Comparison of ENCODE assay signal across 16 cellular contexts in the genomic region with DNA sequence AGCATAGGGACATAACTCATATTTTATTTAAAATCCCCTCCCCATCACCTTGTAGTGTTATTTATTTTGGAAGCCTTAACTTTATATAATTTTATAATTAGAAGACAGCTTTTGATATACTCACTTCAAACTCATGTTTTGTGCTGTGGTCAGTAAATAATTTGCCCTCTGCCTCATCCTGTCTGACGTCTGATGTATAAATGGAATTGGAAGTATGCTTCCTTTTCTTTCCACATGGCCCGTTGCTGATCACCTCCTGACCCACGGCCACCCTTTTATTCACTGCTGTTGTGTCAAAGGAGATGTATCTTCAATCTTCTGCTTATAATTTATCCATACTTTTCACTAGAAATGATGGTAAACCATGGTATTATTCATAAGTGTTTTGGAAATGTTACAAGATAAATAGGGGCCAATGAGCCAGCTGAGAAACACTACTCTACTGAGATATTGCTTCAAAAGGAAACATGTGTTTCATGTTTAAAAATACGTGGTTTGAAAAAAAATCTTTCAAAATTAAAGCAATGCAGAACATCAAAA.
DNase-seq lines count a peak whose midpoint lies in the region; ATAC-seq and TF ChIP-seq lines count a peak whose summit lies in the region.
"Had no signal": no experiment of that assay in that cellular context is flagged by ENCODE, and none has a peak within 500 bp of the region (broad histone marks: within the 10 kb centered on the region; RNA-seq: fewer than 3 reads in every experiment).

No MANE protein-coding gene starts in this region.

- ATAC-seq in sciatic nerve (peak; percentile 38), HG02759 (IDR thresholded peaks at IDR 0.05; ENCODE audit: unreplicated experiment) (no peak), PC-3 (no peak), HG02763 (IDR thresholded peaks at IDR 0.05; ENCODE audit: unreplicated experiment) (no peak)

- H3K27me3 ChIP-seq in PC-3 (ENCODE audit: low read length) = no peaks in the 10 kb centered on the region

- no peak overlapping the region for H3K4me2 ChIP-seq in PC-3 (ENCODE audit: low read length)

- H3K27ac ChIP-seq in PC-3 (ENCODE audit: low read length) = no peak overlapping the region

- H3F3A ChIP-seq in PC-3 (ENCODE audit: low read length, unreplicated experiment) = no peaks in the 10 kb centered on the region

- DNase-seq in LHCN-M2 (ENCODE audit: low read depth) = peak; percentile 5
- peak; percentile 26 for DNase-seq in astrocyte of the spinal cord (ENCODE audit: low read depth, low spot score)
- peak; percentile 48 for DNase-seq in glomerular visceral epithelial cell (ENCODE audit: extremely low spot score)
- no peak for DNase-seq in sciatic nerve (ENCODE audit: low spot score)
- DNase-seq in PC-3 = no peak
- DNase-seq: DMS 273 treated with DMSO at 0.1 percent for 48 hours, DND-41, H7, HFFc6, KBM-7, MV-4-11, NCI-H1417, NCI-H187, NCI-H526 had no signal

- no peaks in the 10 kb centered on the region for H3K36me3 ChIP-seq in PC-3 (ENCODE audit: low read depth, low read length)

- no peaks in the 10 kb centered on the region for H4K20me1 ChIP-seq in PC-3 (ENCODE audit: low read length)

- no TSS peak for BruUV-seq in PC-3 (replicated peaks; lab: Mats Ljungman, UMichigan)

- H3K9me3 ChIP-seq in PC-3 (ENCODE audit: low read length) = no peaks in the 10 kb centered on the region

- in situ Hi-C loops in astrocyte of the spinal cord (cut with HindIII; ENCODE audit: low sequenced_read_pairs) = no loop called here

- POLR2A ChIA-PET in PC-3 (lab: Charles Lee; ENCODE audit: unreplicated experiment) = no interaction called here

- no peaks in the 10 kb centered on the region for H3K9me2 ChIP-seq in PC-3 (replicated peaks; ENCODE audit: low read length)

- H2AFZ ChIP-seq in PC-3 (ENCODE audit: low read length) = no peak overlapping the region

- no peaks in the 10 kb centered on the region for H3K4me1 ChIP-seq in PC-3 (ENCODE audit: insufficient read depth, low read length)

- no peak overlapping the region for H3K9ac ChIP-seq in PC-3 (ENCODE audit: low read length)

- no peak overlapping the region for H3K4me3 ChIP-seq in astrocyte of the spinal cord (ENCODE audit: low read depth, low read length)
- no peak overlapping the region for H3K4me3 ChIP-seq in PC-3 (ENCODE audit: low read length)

- intact Hi-C loops in sciatic nerve (cut with DNase I) (no loop called here), PC-3 (cut with micrococcal nuclease) (no loop called here)

- CTCF ChIA-PET in PC-3 (lab: Charles Lee) = no interaction called here

- TF ChIP-seq CTCF in astrocyte of the spinal cord (IDR thresholded peaks at IDR 0.05; ENCODE audit: low read depth, low read length) (no peak), PC-3 (conservative IDR thresholded peaks at IDR 0.05; ENCODE audit: low read depth, low read length) (no peak)

- H3K79me2 ChIP-seq in PC-3 (ENCODE audit: low read length) = no peaks in the 10 kb centered on the region

Comparison
In these comparisons a context has a peak if more than half of its experiments do, and no peak if none do; other contexts are left out.
1. DNase-seq: peak in LHCN-M2 (single experiment), astrocyte of the spinal cord (single experiment) and glomerular visceral epithelial cell (single experiment); none in sciatic nerve (single experiment) and PC-3 (single experiment).